ENCODE assay signal across 1 cellular context in genomic region chr2:240624011-240624949, GRCh38.
TF ChIP-seq lines count a peak whose summit lies in the region.

No MANE protein-coding gene starts in this region.

TF ChIP-seq in K562, 482 proteins besides CTCF, POLR2A, EP300 and RAD21:
- TF ChIP-seq BRF1 (IDR thresholded peaks at IDR 0.05; ENCODE audit: borderline replicate concordance, extremely low read depth, insufficient read length) (no peak), CREB3 (tag; conservative IDR thresholded peaks at IDR 0.05; ENCODE audit: low read depth) (no peak), HBP1 (CRISPR knock-in tag; IDR thresholded peaks at IDR 0.05) (no peak), BHLHE40 (IDR thresholded peaks at IDR 0.05; ENCODE audit: low read length) (0 out of 2 replicates have a peak, but pooled peaks have one; percentile 15), ARID2 (IDR thresholded peaks at IDR 0.05) (no peak), CHD4 (IDR thresholded peaks at IDR 0.05; ENCODE audit: insufficient read depth, insufficient replicate concordance, low read depth, low read length, poor library complexity, severe bottlenecking) (no peak), MNT (conservative IDR thresholded peaks at IDR 0.05) (no peak)
